Comparison of ENCODE assay signal across 8 cellular contexts in genomic region chr13:26721251-26721939, GRCh38. TPM values are rescaled to one million over a fixed set of nuclear protein-coding genes. Genes with fewer than 3 reads are reported as not detected.
DNase-seq lines count a peak whose midpoint lies in the region; ATAC-seq and TF ChIP-seq lines count a peak whose summit lies in the region.

No MANE protein-coding gene starts in this region.

- ATAC-seq in activated CD4-positive, CD25-positive, alpha-beta regulatory T cell treated with anti-CD3 and anti-CD28 coated beads, Interleukin-2, amount 50 U/mL, for 24 hours = peak; percentile 35 to 56
- peak; percentile 78 to 91 (median 90) for ATAC-seq in T-cell (replicated peaks in 1 of 4)
- no peak for ATAC-seq in HG03039 (IDR thresholded peaks at IDR 0.05; ENCODE audit: unreplicated experiment)
- ATAC-seq in GM21360 (IDR thresholded peaks at IDR 0.05; ENCODE audit: unreplicated experiment) = no peak

- CTCF ChIA-PET in T-cell (lab: Charles Lee) = interaction anchor here (0.6 to 1.1 kb wide), 2 partner anchors 23 to 979 kb away, joined by 5 to 10 read pairs; no protein-coding TSS in a partner anchor

- H3K4me3 Mint-ChIP-seq in T-cell = peak overlapping the region; percentile 68 to 74 (median 72)

- H3K27ac Mint-ChIP-seq in T-cell = peak overlapping the region; percentile 86 to 93

- H3K36me3 Mint-ChIP-seq in T-cell = no peaks in the 10 kb centered on the region

- DNase-seq in activated CD4-positive, CD25-positive, alpha-beta regulatory T cell treated with anti-CD3 and anti-CD28 coated beads, Interleukin-2, amount 50 U/mL, for 72 hours = no peak
- peak in 30 of 34 experiments; percentile 7 to 58 (median 22) for DNase-seq in T-cell
- DNase-seq in central memory CD4-positive, alpha-beta T cell = peak; percentile 40
- DNase-seq in stimulated activated CD8-positive, alpha-beta memory T cell treated with anti-CD3 and anti-CD28 coated beads, Interleukin-4, amount 100 ng/mL, for 24 hours (ENCODE audit: low read depth) = peak; percentile 18
- no peak for DNase-seq in erythroblast (lab: John Stamatoyannopoulos, UW)

- POLR2A ChIA-PET in T-cell (lab: Charles Lee) = no interaction called here

- TF ChIP-seq POLR2A in erythroblast (IDR thresholded peaks at IDR 0.05; ENCODE audit: low read length) = no peak

- peaks cover 25 to 30% (median 25%) of the 10 kb centered on the region in 3 donors for H3K4me1 Mint-ChIP-seq in T-cell

- H3K9me3 Mint-ChIP-seq in T-cell = no peaks in the 10 kb centered on the region

- no peaks in the 10 kb centered on the region for H3K27me3 Mint-ChIP-seq in T-cell

RNA-seq across cellular contexts. Expression of gene GPR12, which starts 39.2 kb away (rescaled TPM):
- total RNA-seq in T-cell = not detected

Comparison
In these comparisons a context has a peak if more than half of its experiments do, and no peak if none do; other contexts are left out.
1. ATAC-seq: peak in activated CD4-positive, CD25-positive, alpha-beta regulatory T cell treated with anti-CD3 and anti-CD28 coated beads, Interleukin-2, amount 50 U/mL, for 24 hours (2 of 2) and T-cell (4 of 4); none in HG03039 (single experiment) and GM21360 (single experiment).
2. DNase-seq: peak in T-cell (30 of 34), central memory CD4-positive, alpha-beta T cell (single experiment) and stimulated activated CD8-positive, alpha-beta memory T cell treated with anti-CD3 and anti-CD28 coated beads, Interleukin-4, amount 100 ng/mL, for 24 hours (single experiment); none in activated CD4-positive, CD25-positive, alpha-beta regulatory T cell treated with anti-CD3 and anti-CD28 coated beads, Interleukin-2, amount 50 U/mL, for 72 hours (single experiment) and erythroblast (0 of 2).